21 cellular contexts compared by ENCODE assay signal in genomic region chr5:33852327-33852726, GRCh38. TPM values are rescaled to one million over a fixed set of nuclear protein-coding genes. Genes with fewer than 3 reads are reported as not detected.
DNase-seq lines count a peak whose midpoint lies in the region; ATAC-seq and TF ChIP-seq lines count a peak whose summit lies in the region.
"Had no signal": no experiment of that assay in that cellular context is flagged by ENCODE, and none has a peak within 500 bp of the region (broad histone marks: within the 10 kb centered on the region; RNA-seq: fewer than 3 reads in every experiment).

No MANE protein-coding gene starts in this region.

- H3K9ac ChIP-seq in adipocyte (ENCODE audit: low read length), result peak overlapping the region; percentile 57

- H3K4me3 ChIP-seq in adipocyte (ENCODE audit: low read length) (peak overlapping the region; percentile 66), fibroblast of pulmonary artery (replicated peaks; ENCODE audit: low read depth, low read length) (peak overlapping the region; percentile 33), mucosa of descending colon (no peak overlapping the region)
- H3K4me3 ChIP-seq: gastrocnemius medialis had no signal

- peak; percentile 48 for ATAC-seq in sciatic nerve
- ATAC-seq in mucosa of descending colon, result no peak
- ATAC-seq: activated CD4-positive, alpha-beta T cell treated with anti-CD3 and anti-CD28 coated beads for 36 hours; effector memory CD8-positive, alpha-beta T cell; gastrocnemius medialis had no signal

- H3K27me3 ChIP-seq in adipocyte (replicated peaks; ENCODE audit: control insufficient read depth, insufficient read depth, low read length), result no peaks in the 10 kb centered on the region
- H3K27me3 ChIP-seq: gastrocnemius medialis had no signal

- TF ChIP-seq CTCF in fibroblast of pulmonary artery (IDR thresholded peaks at IDR 0.05; ENCODE audit: low read length, missing control alignments) (no peak), mucosa of descending colon (IDR thresholded peaks at IDR 0.05) (no peak)

- H3K9me3 ChIP-seq in adipocyte (ENCODE audit: control insufficient read depth, low read length) (no peaks in the 10 kb centered on the region), mucosa of descending colon (no peaks in the 10 kb centered on the region)
- H3K9me3 ChIP-seq: gastrocnemius medialis had no signal

- H3K36me3 ChIP-seq in adipocyte (ENCODE audit: control insufficient read depth, insufficient read depth, low read length, severe bottlenecking) (no peaks in the 10 kb centered on the region), mucosa of descending colon (ENCODE audit: low read depth) (no peaks in the 10 kb centered on the region)
- H3K36me3 ChIP-seq: gastrocnemius medialis had no signal

- peak; percentile 70 for DNase-seq in GM03348 (ENCODE audit: low spot score)
- DNase-seq in adipocyte (ENCODE audit: low read depth), result peak; percentile 80
- peak; percentile 53 for DNase-seq in fibroblast of pulmonary artery (ENCODE audit: low read depth)
- no peak for DNase-seq in sciatic nerve (ENCODE audit: low spot score)
- no peak for DNase-seq in stimulated activated CD4-positive, alpha-beta T cell treated with anti-CD3 and anti-CD28 coated beads, Interleukin-12 subunit alpha, Interleukin-12 subunit beta, amount 100 ng/mL, for 4 hours
- no peak for DNase-seq in NCI-H510A (lab: John Stamatoyannopoulos, UW)
- DNase-seq in amygdala (lab: John Stamatoyannopoulos, UW), result no peak
- DNase-seq in mucosa of descending colon, result no peak
- DNase-seq: activated CD4-positive, alpha-beta T cell treated with anti-CD3 and anti-CD28 coated beads for 36 hours; activated naive CD4-positive, alpha-beta T cell treated with Interleukin-2 at 50 U/mL for 16 hours; effector memory CD8-positive, alpha-beta T cell; gastrocnemius medialis; H7; mammary epithelial cell; NCI-H1105 treated with DMSO at 0.1 percent for 48 hours; NCI-H2171 treated with DMSO at 0.1 percent for 48 hours; NK-92 treated with Interleukin-12 subunit alpha and Interleukin-12 subunit beta, amount 100 ng/mL, for 24 hours; SHP77; stimulated activated CD4-positive, alpha-beta T cell treated with anti-CD3 and anti-CD28 coated beads, Interleukin-2, amount 100 ng/mL, for 48 hours had no signal

- H3K4me1 ChIP-seq in adipocyte (ENCODE audit: control insufficient read depth, insufficient read depth, low read length) (peaks cover 59% of the 10 kb centered on the region), mucosa of descending colon (ENCODE audit: low read depth) (no peaks in the 10 kb centered on the region)
- H3K4me1 ChIP-seq: gastrocnemius medialis had no signal

- intact Hi-C loops in sciatic nerve (cut with DNase I), result no loop called here
- intact Hi-C loops in mucosa of descending colon (cut with DNase I, micrococcal nuclease), result no loop called here

RNA-seq across cellular contexts. Expression of gene ADAMTS12, which starts 39.5 kb away (rescaled TPM):
- 6.9 TPM for total RNA-seq in sciatic nerve
- 1 to 10 TPM in 1 of 3 donors, under 1 TPM in 2; 0.69 to 2.9 (median 0.72) TPM for total RNA-seq in mucosa of descending colon
- total RNA-seq: activated CD4-positive, alpha-beta T cell treated with anti-CD3 and anti-CD28 coated beads for 36 hours; B cell; T-helper 2 cell treated with Interferon-gamma antibody and Interleukin-4, amounts not matched to agents 100 ng/mL and 5 ng/mL, for 36 hours had no signal

Comparison
In these comparisons a context has a peak if more than half of its experiments do, and no peak if none do; other contexts are left out.
1. DNase-seq: peak in GM03348 (single experiment), adipocyte (single experiment) and fibroblast of pulmonary artery (single experiment); none in sciatic nerve (single experiment), stimulated activated CD4-positive, alpha-beta T cell treated with anti-CD3 and anti-CD28 coated beads, Interleukin-12 subunit alpha, Interleukin-12 subunit beta, amount 100 ng/mL, for 4 hours (single experiment), NCI-H510A (single experiment), amygdala (0 of 56) and mucosa of descending colon (0 of 3).